In genomic region chr9:93675336-93676150, GRCh38 we compare ENCODE assay signal across 13 cellular contexts.
DNase-seq lines count a peak whose midpoint lies in the region; ATAC-seq and TF ChIP-seq lines count a peak whose summit lies in the region.
"Had no signal": no experiment of that assay in that cellular context is flagged by ENCODE, and none has a peak within 500 bp of the region (broad histone marks: within the 10 kb centered on the region; RNA-seq: fewer than 3 reads in every experiment).

No MANE protein-coding gene starts in this region.

- peak overlapping the region; percentile 74 for H3K27ac Mint-ChIP-seq in stimulated activated effector memory CD8-positive, alpha-beta T cell treated with anti-CD3 and anti-CD28 coated beads, Interleukin-12 subunit alpha, Interleukin-12 subunit beta, amount 100 ng/mL, for 72 hours
- H3K27ac Mint-ChIP-seq in CD4-positive, alpha-beta memory T cell: peak overlapping the region in 1 of 7 donors; percentile 52
- H3K27ac Mint-ChIP-seq: activated naive CD8-positive, alpha-beta T cell had no signal

- no peaks in the 10 kb centered on the region for H3K4me1 ChIP-seq in Peyer's patch
- H3K4me1 ChIP-seq in CD4-positive, alpha-beta memory T cell (ENCODE audit: insufficient read depth, low read length): no peaks in the 10 kb centered on the region
- H3K4me1 ChIP-seq: HAP-1 had no signal

- peaks cover 17% of the 10 kb centered on the region for H3K36me3 Mint-ChIP-seq in stimulated activated effector memory CD8-positive, alpha-beta T cell treated with anti-CD3 and anti-CD28 coated beads, Interleukin-12 subunit alpha, Interleukin-12 subunit beta, amount 100 ng/mL, for 72 hours
- peaks cover 24 to 43% of the 10 kb centered on the region in 2 donors for H3K36me3 Mint-ChIP-seq in CD4-positive, alpha-beta memory T cell
- H3K36me3 Mint-ChIP-seq: activated naive CD8-positive, alpha-beta T cell had no signal

- DNase-seq in Peyer's patch (peak; percentile 8 to 42 (median 32)), islet precursor cell (peak; percentile 47)
- DNase-seq in activated CD8-positive, alpha-beta memory T cell treated with anti-CD3 and anti-CD28 coated beads, Interleukin-2, amount 50 U/mL, for 48 hours: peak; percentile 44
- no peak for DNase-seq in stimulated activated effector memory CD8-positive, alpha-beta T cell treated with anti-CD3 and anti-CD28 coated beads, Interleukin-12 subunit alpha, Interleukin-12 subunit beta, amount 100 ng/mL, for 72 hours (ENCODE audit: low spot score in 2 of 2)
- no peak for DNase-seq in CD4-positive, alpha-beta memory T cell
- DNase-seq: activated CD4-positive, alpha-beta T cell treated with anti-CD3 and anti-CD28 coated beads for 4 hours; midbrain; stimulated activated CD4-positive, alpha-beta T cell treated with anti-CD3 and anti-CD28 coated beads, Interleukin-4, amount 100 ng/mL, for 24 hours; stimulated activated naive CD4-positive, alpha-beta T cell had no signal

- no peak overlapping the region for H3K4me3 ChIP-seq in Peyer's patch
- no peak overlapping the region for H3K4me3 ChIP-seq in CD4-positive, alpha-beta memory T cell (ENCODE audit: low read length in 2 of 2)
- H3K4me3 ChIP-seq: HAP-1 had no signal

- intact Hi-C loops in CD4-positive, alpha-beta memory T cell (cut with micrococcal nuclease): no loop called here

- CTCF ChIA-PET in CD4-positive, alpha-beta memory T cell (lab: Charles Lee; ENCODE audit: partially characterized antibody): no interaction called here

- no peaks in the 10 kb centered on the region for H3K27me3 Mint-ChIP-seq in CD4-positive, alpha-beta memory T cell
- H3K27me3 Mint-ChIP-seq: activated naive CD8-positive, alpha-beta T cell had no signal

- POLR2A ChIA-PET in CD4-positive, alpha-beta memory T cell (lab: Charles Lee; ENCODE audit: partially characterized antibody): no interaction called here

- no peaks in the 10 kb centered on the region for H3K9me3 ChIP-seq in Peyer's patch
- H3K9me3 ChIP-seq in CD4-positive, alpha-beta memory T cell (ENCODE audit: control insufficient read depth in 1 of 2, low read length in 2 of 2): no peaks in the 10 kb centered on the region
- H3K9me3 ChIP-seq: HAP-1 had no signal

- TF ChIP-seq CTCF in Peyer's patch (IDR thresholded peaks at IDR 0.05): no peak

- H3K4me3 Mint-ChIP-seq in stimulated activated effector memory CD8-positive, alpha-beta T cell treated with anti-CD3 and anti-CD28 coated beads, Interleukin-12 subunit alpha, Interleukin-12 subunit beta, amount 100 ng/mL, for 72 hours: no peak overlapping the region
- H3K4me3 Mint-ChIP-seq in CD4-positive, alpha-beta memory T cell: no peak overlapping the region
- H3K4me3 Mint-ChIP-seq: activated naive CD8-positive, alpha-beta T cell had no signal

- no peaks in the 10 kb centered on the region for H3K27me3 ChIP-seq in Peyer's patch
- no peaks in the 10 kb centered on the region for H3K27me3 ChIP-seq in CD4-positive, alpha-beta memory T cell (ENCODE audit: insufficient read depth, low read length)

- no peaks in the 10 kb centered on the region for H3K9me3 Mint-ChIP-seq in stimulated activated effector memory CD8-positive, alpha-beta T cell treated with anti-CD3 and anti-CD28 coated beads, Interleukin-12 subunit alpha, Interleukin-12 subunit beta, amount 100 ng/mL, for 72 hours
- H3K9me3 Mint-ChIP-seq in CD4-positive, alpha-beta memory T cell: no peaks in the 10 kb centered on the region

- TF ChIP-seq POLR2A in Peyer's patch (IDR thresholded peaks at IDR 0.05): no peak

- H3K36me3 ChIP-seq in Peyer's patch: peaks cover 0 to 49% (median 0%) of the 10 kb centered on the region in 3 donors
- H3K36me3 ChIP-seq in CD4-positive, alpha-beta memory T cell (ENCODE audit: insufficient read depth, low read length): peaks cover 12% of the 10 kb centered on the region
- H3K36me3 ChIP-seq: HAP-1 had no signal

- ATAC-seq in stimulated activated effector memory CD8-positive, alpha-beta T cell treated with anti-CD3 and anti-CD28 coated beads, Interleukin-12 subunit alpha, Interleukin-12 subunit beta, amount 100 ng/mL, for 72 hours: no peak
- no peak for ATAC-seq in HG02852 (IDR thresholded peaks at IDR 0.05; ENCODE audit: unreplicated experiment)
- ATAC-seq in GM18873 (IDR thresholded peaks at IDR 0.05; ENCODE audit: low FRiP score, unreplicated experiment): no peak

- peaks cover 5% of the 10 kb centered on the region for H3K4me1 Mint-ChIP-seq in stimulated activated effector memory CD8-positive, alpha-beta T cell treated with anti-CD3 and anti-CD28 coated beads, Interleukin-12 subunit alpha, Interleukin-12 subunit beta, amount 100 ng/mL, for 72 hours
- H3K4me1 Mint-ChIP-seq in CD4-positive, alpha-beta memory T cell: peaks cover 0 to 1% (median 0%) of the 10 kb centered on the region in 4 donors

- H3K27ac ChIP-seq in Peyer's patch: no peak overlapping the region
- H3K27ac ChIP-seq in CD4-positive, alpha-beta memory T cell (ENCODE audit: low read depth, low read length): no peak overlapping the region

Comparison
In these comparisons a context has a peak if more than half of its experiments do, and no peak if none do; other contexts are left out.
1. DNase-seq: peak in Peyer's patch (3 of 3), activated CD8-positive, alpha-beta memory T cell treated with anti-CD3 and anti-CD28 coated beads, Interleukin-2, amount 50 U/mL, for 48 hours (single experiment) and islet precursor cell (single experiment); none in stimulated activated effector memory CD8-positive, alpha-beta T cell treated with anti-CD3 and anti-CD28 coated beads, Interleukin-12 subunit alpha, Interleukin-12 subunit beta, amount 100 ng/mL, for 72 hours (0 of 2) and CD4-positive, alpha-beta memory T cell (0 of 5).